ENCODE assay signal across 23 cellular contexts in genomic region chr7:53638517-53638916, GRCh38.
A peak's percentile ranks its signal among the peaks of the same experiment; 100 is the strongest.
DNase-seq lines count a peak whose midpoint lies in the region; ATAC-seq, FAIRE-seq and TF ChIP-seq lines count a peak whose summit lies in the region.
"Had no signal": no experiment of that assay in that cellular context is flagged by ENCODE, and none has a peak within 500 bp of the region (broad histone marks: within the 10 kb centered on the region; RNA-seq: fewer than 3 reads in every experiment).

No MANE protein-coding gene starts in this region.

- no TSS peak for BruUV-seq in HepG2 (replicated peaks; lab: Mats Ljungman, UMichigan)

- FAIRE-seq in HepG2 (lab: Jason Lieb, UNC), result no peak
- FAIRE-seq: G401.6, GM12891, GM19239 had no signal

- H3K36me3 ChIP-seq in HepG2 (replicated peaks in 1 of 2; ENCODE audit: control insufficient read depth in 1 of 2, insufficient read depth in 2 of 2, low read length in 2 of 2), result no peaks in the 10 kb centered on the region
- H3K36me3 ChIP-seq in right lobe of liver, result no peaks in the 10 kb centered on the region
- no peaks in the 10 kb centered on the region for H3K36me3 ChIP-seq in MM.1S (replicated peaks; ENCODE audit: insufficient read depth, low read length)
- no peaks in the 10 kb centered on the region for H3K36me3 ChIP-seq in spleen
- H3K36me3 ChIP-seq: BE2C, BLaER1 had no signal

- no peak overlapping the region for H3K27ac Mint-ChIP-seq in activated T-helper 1 cell treated with anti-CD3 and anti-CD28 coated beads, Interleukin-12 subunit alpha, Interleukin-12 subunit beta, Interleukin-2, Interleukin-4 antibody, amounts not matched to agents 30 ng/mL and 10 ng/mL and 1 ng/mL, durations not matched to agents 14 hours and 24 hours and 36 hours
- H3K27ac Mint-ChIP-seq: CD14-positive monocyte; CD4-positive, alpha-beta memory T cell; CD4-positive, CD25-positive, alpha-beta regulatory T cell; CD8-positive, alpha-beta memory T cell had no signal

- in situ Hi-C loops in HepG2 (cut with HindIII; ENCODE audit: extremely low pct_ligation_motif_present, low pct_unique_long_range_greater_than_20kb), result no loop called here

- no peaks in the 10 kb centered on the region for H3K9me2 ChIP-seq in MM.1S (replicated peaks; ENCODE audit: insufficient read depth, low read length)

- H3F3A ChIP-seq in MM.1S (ENCODE audit: insufficient read depth, low read length), result no peaks in the 10 kb centered on the region

- H3K4me3 Mint-ChIP-seq in activated T-helper 1 cell treated with anti-CD3 and anti-CD28 coated beads, Interleukin-12 subunit alpha, Interleukin-12 subunit beta, Interleukin-2, Interleukin-4 antibody, amounts not matched to agents 30 ng/mL and 10 ng/mL and 1 ng/mL, durations not matched to agents 14 hours and 24 hours and 36 hours, result no peak overlapping the region
- H3K4me3 Mint-ChIP-seq: CD14-positive monocyte; CD4-positive, alpha-beta memory T cell; CD4-positive, CD25-positive, alpha-beta regulatory T cell; CD8-positive, alpha-beta memory T cell had no signal

- TF ChIP-seq EP300 in HepG2 (IDR thresholded peaks at IDR 0.05; ENCODE audit: low read depth in 2 of 2, low read length in 2 of 2) (no peak), HepG2 (CRISPR knock-in tag; IDR thresholded peaks at IDR 0.05; ENCODE audit: borderline replicate concordance) (no peak)

- no peaks in the 10 kb centered on the region for H3K36me3 Mint-ChIP-seq in activated T-helper 1 cell treated with anti-CD3 and anti-CD28 coated beads, Interleukin-12 subunit alpha, Interleukin-12 subunit beta, Interleukin-2, Interleukin-4 antibody, amounts not matched to agents 30 ng/mL and 10 ng/mL and 1 ng/mL, durations not matched to agents 14 hours and 24 hours and 36 hours (ENCODE audit: low read depth)
- H3K36me3 Mint-ChIP-seq: CD14-positive monocyte; CD4-positive, alpha-beta memory T cell; CD4-positive, CD25-positive, alpha-beta regulatory T cell; CD8-positive, alpha-beta memory T cell had no signal

- peaks cover 33% of the 10 kb centered on the region for H3K9me3 Mint-ChIP-seq in activated T-helper 1 cell treated with anti-CD3 and anti-CD28 coated beads, Interleukin-12 subunit alpha, Interleukin-12 subunit beta, Interleukin-2, Interleukin-4 antibody, amounts not matched to agents 30 ng/mL and 10 ng/mL and 1 ng/mL, durations not matched to agents 14 hours and 24 hours and 36 hours

- ATAC-seq in HepG2 (no peak), right lobe of liver (no peak)

- intact Hi-C loops in HepG2 (cut with micrococcal nuclease; ENCODE audit: unreplicated experiment) (no loop called here), right lobe of liver (cut with DNase I) (no loop called here), spleen (cut with DNase I; ENCODE audit: low total_unique reads) (no loop called here)
- intact Hi-C loops in activated T-helper 1 cell treated with anti-CD3 and anti-CD28 coated beads, Interleukin-12 subunit alpha, Interleukin-12 subunit beta, Interleukin-2, Interleukin-4 antibody, amounts not matched to agents 30 ng/mL and 10 ng/mL and 1 ng/mL, durations not matched to agents 14 hours and 24 hours and 36 hours (cut with micrococcal nuclease), result no loop called here

- no peaks in the 10 kb centered on the region for H3K4me1 Mint-ChIP-seq in activated T-helper 1 cell treated with anti-CD3 and anti-CD28 coated beads, Interleukin-12 subunit alpha, Interleukin-12 subunit beta, Interleukin-2, Interleukin-4 antibody, amounts not matched to agents 30 ng/mL and 10 ng/mL and 1 ng/mL, durations not matched to agents 14 hours and 24 hours and 36 hours (ENCODE audit: low read depth)
- H3K4me1 Mint-ChIP-seq: CD14-positive monocyte; CD4-positive, alpha-beta memory T cell; CD4-positive, CD25-positive, alpha-beta regulatory T cell; CD8-positive, alpha-beta memory T cell had no signal

- H4K20me1 ChIP-seq in HepG2 (ENCODE audit: insufficient read depth, low read length), result no peaks in the 10 kb centered on the region
- no peaks in the 10 kb centered on the region for H4K20me1 ChIP-seq in MM.1S (ENCODE audit: insufficient read depth, low read length)
- H4K20me1 ChIP-seq: BLaER1 had no signal

- H3K4me1 ChIP-seq in HepG2 (ENCODE audit: insufficient read depth, low read length) (no peaks in the 10 kb centered on the region), right lobe of liver (no peaks in the 10 kb centered on the region), MM.1S (ENCODE audit: low read length) (no peaks in the 10 kb centered on the region), spleen (no peaks in the 10 kb centered on the region)
- H3K4me1 ChIP-seq: BE2C, BLaER1 had no signal

- no peak for TF ChIP-seq CTCF in HepG2 (CRISPR knock-in tag; IDR thresholded peaks at IDR 0.05)
- no peak for TF ChIP-seq CTCF in right lobe of liver (IDR thresholded peaks at IDR 0.05)
- no peak for TF ChIP-seq CTCF in MM.1S (IDR thresholded peaks at IDR 0.05; ENCODE audit: low read length)
- no peak for TF ChIP-seq CTCF in spleen (IDR thresholded peaks at IDR 0.05 in 8 of 11, conservative IDR thresholded peaks at IDR 0.05 in 3 of 11)

- no peak overlapping the region for H3K4me2 ChIP-seq in HepG2 (ENCODE audit: low read depth, low read length)
- no peak overlapping the region for H3K4me2 ChIP-seq in MM.1S (ENCODE audit: low read depth, low read length)
- H3K4me2 ChIP-seq: BLaER1 had no signal

- DNase-seq in HepG2 (ENCODE audit: low spot score) (no peak), right lobe of liver (no peak), MM.1S (peak; percentile 22), spleen (no peak)
- DNase-seq in activated T-helper 1 cell treated with anti-CD3 and anti-CD28 coated beads, Interleukin-12 subunit alpha, Interleukin-12 subunit beta, Interleukin-2, Interleukin-4 antibody, amounts not matched to agents 30 ng/mL and 10 ng/mL and 1 ng/mL, durations not matched to agents 14 hours and 24 hours and 36 hours (ENCODE audit: low spot score), result no peak
- DNase-seq: ACHN; BE2C; C1 segment of cervical spinal cord; CD4-positive, alpha-beta memory T cell; CD4-positive, CD25-positive, alpha-beta regulatory T cell; CD8-positive, alpha-beta memory T cell; COR-L47; DMS 273 treated with DMSO at 0.1 percent for 48 hours; DMS153; DMS53; DMS79; GF-D8 had no signal

- H3K27ac ChIP-seq in HepG2 (ENCODE audit: extremely low read length, insufficient read depth, low read length) (no peak overlapping the region), right lobe of liver (no peak overlapping the region), MM.1S (ENCODE audit: low read length) (no peak overlapping the region), spleen (no peak overlapping the region)
- H3K27ac ChIP-seq: 22Rv1, BLaER1 had no signal

- no peak for TF ChIP-seq RAD21 in HepG2 (CRISPR knock-in tag; IDR thresholded peaks at IDR 0.05)

- H3K79me2 ChIP-seq in HepG2 (ENCODE audit: insufficient read depth, low read length) (no peaks in the 10 kb centered on the region), MM.1S (ENCODE audit: low read length) (no peaks in the 10 kb centered on the region)

- H3K27me3 ChIP-seq in HepG2 (ENCODE audit: control insufficient read depth in 1 of 2, insufficient read depth in 2 of 2, low read length in 2 of 2), result no peaks in the 10 kb centered on the region
- no peaks in the 10 kb centered on the region for H3K27me3 ChIP-seq in right lobe of liver
- H3K27me3 ChIP-seq in MM.1S (replicated peaks; ENCODE audit: insufficient read depth, low read length), result no peaks in the 10 kb centered on the region
- H3K27me3 ChIP-seq in spleen (replicated peaks in 1 of 7), result no peaks in the 10 kb centered on the region
- H3K27me3 ChIP-seq: BE2C, BLaER1 had no signal

- no peaks in the 10 kb centered on the region for H3K27me3 Mint-ChIP-seq in activated T-helper 1 cell treated with anti-CD3 and anti-CD28 coated beads, Interleukin-12 subunit alpha, Interleukin-12 subunit beta, Interleukin-2, Interleukin-4 antibody, amounts not matched to agents 30 ng/mL and 10 ng/mL and 1 ng/mL, durations not matched to agents 14 hours and 24 hours and 36 hours (ENCODE audit: insufficient read depth)
- H3K27me3 Mint-ChIP-seq: CD4-positive, alpha-beta memory T cell; CD4-positive, CD25-positive, alpha-beta regulatory T cell; CD8-positive, alpha-beta memory T cell had no signal

- H3K9me3 ChIP-seq in HepG2 (ENCODE audit: low read length), result peaks cover 81% of the 10 kb centered on the region
- no peaks in the 10 kb centered on the region for H3K9me3 ChIP-seq in right lobe of liver
- H3K9me3 ChIP-seq in MM.1S (replicated peaks; ENCODE audit: insufficient read depth, low read length), result no peaks in the 10 kb centered on the region
- H3K9me3 ChIP-seq in spleen, result peaks cover 0 to 64% (median 33%) of the 10 kb centered on the region in 8 donors
- H3K9me3 ChIP-seq: BE2C, BLaER1 had no signal

- no peak overlapping the region for H3K4me3 ChIP-seq in HepG2 (replicated peaks in 1 of 3; ENCODE audit: insufficient read depth in 1 of 3, low read depth in 2 of 3, low read length in 3 of 3)
- no peak overlapping the region for H3K4me3 ChIP-seq in right lobe of liver
- no peak overlapping the region for H3K4me3 ChIP-seq in MM.1S (ENCODE audit: low read length)
- H3K4me3 ChIP-seq in spleen, result no peak overlapping the region
- H3K4me3 ChIP-seq: BLaER1 had no signal

- H3K9ac ChIP-seq in HepG2 (ENCODE audit: insufficient read depth, low read depth, low read length) (no peak overlapping the region), MM.1S (ENCODE audit: low read length) (no peak overlapping the region)
- H3K9ac ChIP-seq: BLaER1 had no signal

- TF ChIP-seq POLR2A in HepG2 (IDR thresholded peaks at IDR 0.05; ENCODE audit: insufficient read depth in 1 of 2, low read depth in 2 of 2, low read length in 2 of 2), result no peak
- no peak for TF ChIP-seq POLR2A in right lobe of liver (IDR thresholded peaks at IDR 0.05)
- no peak for TF ChIP-seq POLR2A in spleen (IDR thresholded peaks at IDR 0.05)

- CTCF ChIA-PET in HepG2 (lab: Yijun Ruan, JAX; ENCODE audit: low intra/inter-chr PET ratio, low total read pairs), result no interaction called here

- H2AFZ ChIP-seq in HepG2 (ENCODE audit: low read length) (no peak overlapping the region), MM.1S (ENCODE audit: low read length) (no peak overlapping the region)

- POLR2A ChIA-PET in HepG2 (lab: Yijun Ruan, JAX), result no interaction called here

TF ChIP-seq in HepG2, 621 proteins besides CTCF, POLR2A, EP300 and RAD21:
- TF ChIP-seq TCF7L2 (IDR thresholded peaks at IDR 0.05; ENCODE audit: low read depth, low read length) (no peak), MAFK (conservative IDR thresholded peaks at IDR 0.05 in 1 of 2, IDR thresholded peaks at IDR 0.05 in 1 of 2; ENCODE audit: low read length in 2 of 2) (peak; percentile 56 to 76; a peak in 3 of 4 replicates), MAFF (IDR thresholded peaks at IDR 0.05; ENCODE audit: low read depth, low read length) (peak; percentile 66)
